In the genomic region with DNA sequence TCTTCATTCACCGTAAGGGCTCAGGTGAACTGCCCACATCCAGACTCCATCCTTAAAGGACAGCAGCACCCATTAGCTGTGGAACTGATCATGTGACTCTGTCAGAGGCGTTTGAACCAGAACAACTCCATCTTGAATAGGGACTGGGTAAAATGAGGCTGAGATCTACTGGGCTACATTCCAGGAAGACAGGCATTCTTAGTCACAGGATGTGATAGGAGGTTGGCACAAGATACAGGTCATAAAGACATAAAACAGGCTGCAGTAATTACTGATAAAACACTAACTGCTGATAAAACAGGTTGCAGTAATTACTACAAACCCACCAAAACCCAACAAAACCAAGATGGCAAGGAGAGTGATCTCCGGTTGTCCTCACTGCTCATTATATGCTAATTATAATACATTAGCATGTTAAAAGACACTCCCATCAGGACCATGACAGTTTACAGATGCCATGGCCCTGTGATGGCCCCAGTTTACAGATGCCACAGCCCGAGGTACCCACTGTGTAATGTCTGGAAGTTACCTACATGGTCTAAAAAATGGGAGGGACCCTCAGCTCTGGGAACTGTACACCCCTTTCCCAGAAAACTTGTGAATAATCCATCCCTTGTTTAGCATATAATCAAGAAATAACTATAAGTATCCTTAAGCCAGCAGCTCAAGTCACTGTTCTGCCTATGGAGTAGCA, we compare ENCODE assay signal across 22 cellular contexts. TPM values are rescaled to one million over a fixed set of nuclear protein-coding genes. Genes with fewer than 3 reads are reported as not detected.
DNase-seq lines count a peak whose midpoint lies in the region; ATAC-seq and TF ChIP-seq lines count a peak whose summit lies in the region.
"Had no signal": no experiment of that assay in that cellular context is flagged by ENCODE, and none has a peak within 500 bp of the region (broad histone marks: within the 10 kb centered on the region; RNA-seq: fewer than 3 reads in every experiment).

No MANE protein-coding gene starts in this region.

- peak overlapping the region in 3 of 6 donors; percentile 25 to 70 (median 39) for H3K27ac Mint-ChIP-seq in immature natural killer cell
- H3K27ac Mint-ChIP-seq: activated naive CD8-positive, alpha-beta T cell treated with anti-CD3 and anti-CD28 coated beads, Interleukin-2, amount 10 ng/mL, durations not matched to agents 7 days and 5 days; mesothelial cell of epicardium had no signal

- H3K36me3 Mint-ChIP-seq in immature natural killer cell, result no peaks in the 10 kb centered on the region
- H3K36me3 Mint-ChIP-seq: activated naive CD8-positive, alpha-beta T cell treated with anti-CD3 and anti-CD28 coated beads, Interleukin-2, amount 10 ng/mL, durations not matched to agents 7 days and 5 days; WTC11 had no signal

- peaks cover 0 to 1% (median 0%) of the 10 kb centered on the region in 3 donors for H3K27me3 Mint-ChIP-seq in immature natural killer cell (ENCODE audit: low read depth in 3 of 3)
- H3K27me3 Mint-ChIP-seq: activated naive CD8-positive, alpha-beta T cell treated with anti-CD3 and anti-CD28 coated beads, Interleukin-2, amount 10 ng/mL, durations not matched to agents 7 days and 5 days had no signal

- ATAC-seq in mucosa of descending colon, result peak; percentile 69
- ATAC-seq in HG03280 (IDR thresholded peaks at IDR 0.05; ENCODE audit: unreplicated experiment), result no peak
- ATAC-seq: body of pancreas, WTC11 had no signal

- DNase-seq in ELR (ENCODE audit: low read depth) (peak; percentile 18), amniotic epithelial cell (ENCODE audit: low read depth) (peak; percentile 43), mucosa of descending colon (peak in 1 of 3 donors; percentile 27), immature natural killer cell (no peak), NCI-H345 treated with DMSO at 0.1 percent for 48 hours (lab: John Stamatoyannopoulos, UW; ENCODE audit: unreplicated experiment) (no peak)
- DNase-seq in activated naive CD4-positive, alpha-beta T cell (lab: John Stamatoyannopoulos, UW), result no peak
- DNase-seq: cortex of kidney; hypothalamus; NCI-H1436 treated with DMSO at 0.1 percent for 48 hours; NCI-H69; nucleus accumbens; SIG-M5; stimulated activated CD4-positive, alpha-beta T cell treated with anti-CD3 and anti-CD28 coated beads, Interleukin-15, amount 100 ng/mL, for 24 hours; T-helper 2 cell had no signal

- peak overlapping the region in 1 of 11 experiments; percentile 27; a peak in 1 of 22 replicates for H3K27ac ChIP-seq in BLaER1 treated with 17β-estradiol and CSF1 and Interleukin-3, amounts not matched to agents 10 nM and 100 nM
- H3K27ac ChIP-seq: body of pancreas, tibial artery had no signal

- intact Hi-C loops in mucosa of descending colon (cut with DNase I, micrococcal nuclease), result no loop called here

- H3K4me3 Mint-ChIP-seq in immature natural killer cell, result no peak overlapping the region
- H3K4me3 Mint-ChIP-seq: activated naive CD8-positive, alpha-beta T cell treated with anti-CD3 and anti-CD28 coated beads, Interleukin-2, amount 10 ng/mL, durations not matched to agents 7 days and 5 days; mesothelial cell of epicardium; WTC11 had no signal

- H3K36me3 ChIP-seq in BLaER1 treated with 17β-estradiol and CSF1 and Interleukin-3, amounts not matched to agents 10 nM and 100 nM, result peaks cover 0 to 18% (median 7%) of the 10 kb centered on the region in 11 experiments; a peak in 12 of 22 replicates
- H3K36me3 ChIP-seq in mucosa of descending colon (ENCODE audit: low read depth), result no peaks in the 10 kb centered on the region
- H3K36me3 ChIP-seq: right atrium auricular region, tibial artery had no signal

- H3K9me3 ChIP-seq in BLaER1 treated with 17β-estradiol and CSF1 and Interleukin-3, amounts not matched to agents 10 nM and 100 nM (replicated peaks in 1 of 11), result 0 out of 22 replicates have a peak, but pooled peaks cover 0 to 5% (median 0%) of the 10 kb centered on the region in 11 experiments
- H3K9me3 ChIP-seq in mucosa of descending colon, result no peaks in the 10 kb centered on the region
- H3K9me3 ChIP-seq: body of pancreas, right atrium auricular region, tibial artery had no signal

- H3K9me3 Mint-ChIP-seq in immature natural killer cell, result no peaks in the 10 kb centered on the region
- H3K9me3 Mint-ChIP-seq: activated naive CD8-positive, alpha-beta T cell treated with anti-CD3 and anti-CD28 coated beads, Interleukin-2, amount 10 ng/mL, durations not matched to agents 7 days and 5 days; mesothelial cell of epicardium; WTC11 had no signal

- no peak overlapping the region for H3K9ac ChIP-seq in BLaER1 treated with 17β-estradiol and CSF1 and Interleukin-3, amounts not matched to agents 10 nM and 100 nM

- peak overlapping the region in 9 of 11 experiments; percentile 6 to 55 (median 27); a peak in 8 of 22 replicates for H3K4me2 ChIP-seq in BLaER1 treated with 17β-estradiol and CSF1 and Interleukin-3, amounts not matched to agents 10 nM and 100 nM

- no peak for TF ChIP-seq CTCF in mucosa of descending colon (IDR thresholded peaks at IDR 0.05)

- H3K4me1 ChIP-seq in BLaER1 treated with 17β-estradiol and CSF1 and Interleukin-3, amounts not matched to agents 10 nM and 100 nM, result peaks cover 64 to 86% (median 74%) of the 10 kb centered on the region in 10 experiments
- peaks cover 12% of the 10 kb centered on the region for H3K4me1 ChIP-seq in mucosa of descending colon (ENCODE audit: low read depth)

- H3K4me3 ChIP-seq in BLaER1 treated with 17β-estradiol and CSF1 and Interleukin-3, amounts not matched to agents 10 nM and 100 nM, result no peak overlapping the region
- no peak overlapping the region for H3K4me3 ChIP-seq in mucosa of descending colon
- H3K4me3 ChIP-seq: body of pancreas, right atrium auricular region, tibial artery had no signal

- no peaks in the 10 kb centered on the region for H3K27me3 ChIP-seq in BLaER1 treated with 17β-estradiol and CSF1 and Interleukin-3, amounts not matched to agents 10 nM and 100 nM
- H3K27me3 ChIP-seq: body of pancreas, right atrium auricular region, tibial artery had no signal

- H4K20me1 ChIP-seq in BLaER1 treated with 17β-estradiol and CSF1 and Interleukin-3, amounts not matched to agents 10 nM and 100 nM, result peaks cover 55 to 99% (median 80%) of the 10 kb centered on the region in 11 experiments

- H3K4me1 Mint-ChIP-seq in immature natural killer cell, result peaks cover 68 to 80% of the 10 kb centered on the region in 2 donors

RNA-seq across cellular contexts. Expression of a gene that starts 28.6 kb away (rescaled TPM):
- 10 to 100 TPM in 1 of 3 donors, 1 to 10 TPM in 2; 6.8 to 36.1 (median 8.6) TPM for total RNA-seq in mucosa of descending colon
- 10 to 100 TPM in 1 of 3 donors, 1 to 10 TPM in 2; 5.8 to 26.8 (median 8.0) TPM for polyA plus RNA-seq in immature natural killer cell

Comparison
In these comparisons a context has a peak if more than half of its experiments do, and no peak if none do; other contexts are left out.
1. DNase-seq: peak in ELR (single experiment) and amniotic epithelial cell (single experiment); none in activated naive CD4-positive, alpha-beta T cell (0 of 4), immature natural killer cell (0 of 3) and NCI-H345 treated with DMSO at 0.1 percent for 48 hours (single experiment).